ENCODE assay signal across 10 cellular contexts in genomic region chr1:83693409-83694126, GRCh38.
DNase-seq lines count a peak whose midpoint lies in the region; ATAC-seq and TF ChIP-seq lines count a peak whose summit lies in the region.
"Had no signal": no experiment of that assay in that cellular context is flagged by ENCODE, and none has a peak within 500 bp of the region (broad histone marks: within the 10 kb centered on the region; RNA-seq: fewer than 3 reads in every experiment).

No MANE protein-coding gene starts in this region.

- H3K9me3 ChIP-seq in thoracic aorta = peaks cover 2% of the 10 kb centered on the region
- H3K9me3 ChIP-seq in effector memory CD4-positive, alpha-beta T cell (ENCODE audit: control insufficient read depth, low read length) = no peaks in the 10 kb centered on the region

- H3K36me3 Mint-ChIP-seq in activated T-cell treated with anti-CD3 and anti-CD28 coated beads, Interleukin-2, amount 50 U/mL, for 24 hours (ENCODE audit: low read depth) = no peaks in the 10 kb centered on the region
- no peaks in the 10 kb centered on the region for H3K36me3 Mint-ChIP-seq in activated T-helper 17 cell treated with anti-CD3 and anti-CD28 coated beads, Interleukin-2, amount 50 U/mL, for 72 hours (ENCODE audit: low read depth)
- H3K36me3 Mint-ChIP-seq: CD8-positive, alpha-beta memory T cell had no signal

- no peak for DNase-seq in activated T-cell treated with anti-CD3 and anti-CD28 coated beads, Interleukin-2, amount 50 U/mL, for 24 hours
- DNase-seq in activated T-cell treated with anti-CD3 and anti-CD28 coated beads, Interleukin-2, amount 50 U/mL, for 48 hours = no peak
- DNase-seq in kidney glomerular epithelial cell (lab: John Stamatoyannopoulos, UW) = peak; percentile 5
- no peak for DNase-seq in thoracic aorta (ENCODE audit: low spot score)
- DNase-seq in posterior vena cava (ENCODE audit: low spot score) = no peak
- no peak for DNase-seq in effector memory CD4-positive, alpha-beta T cell

- H3K4me3 Mint-ChIP-seq in activated T-cell treated with anti-CD3 and anti-CD28 coated beads, Interleukin-2, amount 50 U/mL, for 24 hours = peak overlapping the region; percentile 70
- H3K4me3 Mint-ChIP-seq in activated T-helper 17 cell treated with anti-CD3 and anti-CD28 coated beads, Interleukin-2, amount 50 U/mL, for 72 hours = peak overlapping the region; percentile 54

- H3K27me3 Mint-ChIP-seq in activated T-cell treated with anti-CD3 and anti-CD28 coated beads, Interleukin-2, amount 50 U/mL, for 24 hours = peaks cover 4% of the 10 kb centered on the region
- peaks cover 4% of the 10 kb centered on the region for H3K27me3 Mint-ChIP-seq in activated T-helper 17 cell treated with anti-CD3 and anti-CD28 coated beads, Interleukin-2, amount 50 U/mL, for 72 hours

- no peak for ATAC-seq in activated T-helper 17 cell treated with anti-CD3 and anti-CD28 coated beads, Interleukin-2, amount 50 U/mL, for 72 hours (replicated peaks)
- ATAC-seq in thoracic aorta (ENCODE audit: insufficient number of reproducible peaks, low FRiP score, low read depth) = no peak
- ATAC-seq in HG03460 (IDR thresholded peaks at IDR 0.05; ENCODE audit: unreplicated experiment) = no peak

- H3K4me1 Mint-ChIP-seq in activated T-cell treated with anti-CD3 and anti-CD28 coated beads, Interleukin-2, amount 50 U/mL, for 24 hours (ENCODE audit: low read depth) = peaks cover 18% of the 10 kb centered on the region
- H3K4me1 Mint-ChIP-seq in activated T-helper 17 cell treated with anti-CD3 and anti-CD28 coated beads, Interleukin-2, amount 50 U/mL, for 72 hours = no peaks in the 10 kb centered on the region

- peak overlapping the region; percentile 68 to 72 for H3K27ac ChIP-seq in thoracic aorta
- no peak overlapping the region for H3K27ac ChIP-seq in effector memory CD4-positive, alpha-beta T cell (ENCODE audit: insufficient read depth, low read length, poor library complexity, severe bottlenecking)

- intact Hi-C loops in posterior vena cava (cut with DNase I) = no loop called here

- H3K36me3 ChIP-seq in thoracic aorta = no peaks in the 10 kb centered on the region
- no peaks in the 10 kb centered on the region for H3K36me3 ChIP-seq in effector memory CD4-positive, alpha-beta T cell (ENCODE audit: control insufficient read depth, insufficient read depth, low read length)

- H3K4me1 ChIP-seq in thoracic aorta (ENCODE audit: control insufficient read depth in 1 of 2, low read depth in 2 of 2) = peaks cover 5 to 44% of the 10 kb centered on the region in 2 donors
- no peaks in the 10 kb centered on the region for H3K4me1 ChIP-seq in effector memory CD4-positive, alpha-beta T cell (ENCODE audit: control insufficient read depth, insufficient read depth, low read length, poor library complexity, severe bottlenecking)

- no peak overlapping the region for H3K27ac Mint-ChIP-seq in activated T-cell treated with anti-CD3 and anti-CD28 coated beads, Interleukin-2, amount 50 U/mL, for 24 hours
- peak overlapping the region; percentile 30 for H3K27ac Mint-ChIP-seq in activated T-helper 17 cell treated with anti-CD3 and anti-CD28 coated beads, Interleukin-2, amount 50 U/mL, for 72 hours
- H3K27ac Mint-ChIP-seq: T-helper 1 cell treated with Interleukin-12 subunit alpha and Interleukin-12 subunit beta and Interleukin-4 antibody, amounts not matched to agents 30 μg/mL and 1 μg/mL, for 36 hours had no signal

- no peaks in the 10 kb centered on the region for H3K27me3 ChIP-seq in thoracic aorta (replicated peaks; ENCODE audit: insufficient read depth)
- H3K27me3 ChIP-seq in effector memory CD4-positive, alpha-beta T cell (replicated peaks; ENCODE audit: control insufficient read depth, insufficient read depth, low read length, poor library complexity, severe bottlenecking) = no peaks in the 10 kb centered on the region

- TF ChIP-seq CTCF in thoracic aorta (IDR thresholded peaks at IDR 0.05) = no peak

- peak overlapping the region; percentile 63 for H3K4me3 ChIP-seq in thoracic aorta
- H3K4me3 ChIP-seq in effector memory CD4-positive, alpha-beta T cell (ENCODE audit: insufficient read depth, low read depth, low read length, poor library complexity, severe bottlenecking) = no peak overlapping the region

- H3K9me3 Mint-ChIP-seq in activated T-cell treated with anti-CD3 and anti-CD28 coated beads, Interleukin-2, amount 50 U/mL, for 24 hours = peaks cover 12% of the 10 kb centered on the region
- no peaks in the 10 kb centered on the region for H3K9me3 Mint-ChIP-seq in activated T-helper 17 cell treated with anti-CD3 and anti-CD28 coated beads, Interleukin-2, amount 50 U/mL, for 72 hours
